ENCODE assay signal across 8 cellular contexts in genomic region chr19:11558881-11559828, GRCh38. TPM values are rescaled to one million over a fixed set of nuclear protein-coding genes. Genes with fewer than 3 reads are reported as not detected.
A peak's percentile ranks its signal among the peaks of the same experiment; 100 is the strongest.
DNase-seq lines count a peak whose midpoint lies in the region; ATAC-seq, FAIRE-seq and TF ChIP-seq lines count a peak whose summit lies in the region.

Gene ELOF1, minus strand, starts transcription at chr19:11559230. Its CDS starts 4,883 bp downstream, at chr19:11554347.

- in situ Hi-C loops in GM13976 (cut with MboI; ENCODE audit: low sequenced_read_pairs, unreplicated experiment): no loop called here

- peaks cover 7% of the 10 kb centered on the region for H3K36me3 ChIP-seq in right atrium auricular region
- H3K36me3 ChIP-seq in psoas muscle (ENCODE audit: insufficient read depth in 1 of 2, low read depth in 1 of 2): peaks cover 0 to 9% of the 10 kb centered on the region in 2 donors

- DNase-seq in GM13976 (ENCODE audit: low spot score): peak; percentile 98
- DNase-seq in NCI-H187 treated with DMSO at 0.1 percent for 48 hours (lab: John Stamatoyannopoulos, UW): peak; percentile 36
- DNase-seq in anterior cingulate cortex (lab: John Stamatoyannopoulos, UW): peak; percentile 85 to 99 (median 96)
- DNase-seq in right atrium auricular region (ENCODE audit: low spot score): peak; percentile 98
- DNase-seq in psoas muscle: peak; percentile 98 to 99
- DNase-seq in urothelium cell line (ENCODE audit: low spot score): peak; percentile 95

- H3K4me3 ChIP-seq in right atrium auricular region (peak within 1 kb of the TSS; percentile 80 to 96), psoas muscle (peak within 1 kb of the TSS; percentile 85)

- intact Hi-C loops in T-helper 2 cell treated with Interferon-gamma antibody and Interleukin-4, amounts not matched to agents 100 ng/mL and 5 ng/mL, for 36 hours (cut with micrococcal nuclease): loop anchor here (1.0 to 2.0 kb wide), 3 partner anchors 23 to 54 kb away; partner anchors contain the start of genes ECSIT and ZNF653
- intact Hi-C loops in psoas muscle (cut with DNase I): no loop called here

- 2 to 3% (median 2%) methylated on average over 55 to 57 of the region's 57 CpGs for WGBS in psoas muscle, 3 donors

- H3K27me3 ChIP-seq in right atrium auricular region (no peaks in the 10 kb centered on the region), psoas muscle (ENCODE audit: insufficient read depth in 3 of 3, low read length in 2 of 3) (no peaks in the 10 kb centered on the region)

- H3K27ac ChIP-seq in right atrium auricular region (peak within 1 kb of the TSS; percentile 78 to 82), psoas muscle (peak within 1 kb of the TSS; percentile 83)

- no peak for FAIRE-seq in urothelium cell line (lab: Jason Lieb, UNC)

- no peak for TF ChIP-seq CTCF in GM13976 (IDR thresholded peaks at IDR 0.05; ENCODE audit: borderline replicate concordance, control extremely low read depth, extremely low read depth, insufficient read depth, missing control alignments)
- no peak for TF ChIP-seq CTCF in right atrium auricular region (IDR thresholded peaks at IDR 0.05)
- TF ChIP-seq CTCF in psoas muscle (IDR thresholded peaks at IDR 0.05): no peak

- H3K4me1 ChIP-seq in right atrium auricular region: peaks cover 0 to 38% of the 10 kb centered on the region in 2 donors
- peaks cover 23% of the 10 kb centered on the region for H3K4me1 ChIP-seq in psoas muscle

- H3K9me3 ChIP-seq in right atrium auricular region: no peaks in the 10 kb centered on the region
- no peaks in the 10 kb centered on the region for H3K9me3 ChIP-seq in psoas muscle

- peak; percentile 88 for ATAC-seq in HG02885 (IDR thresholded peaks at IDR 0.05; ENCODE audit: poor library complexity, unreplicated experiment)
- peak; percentile 99 for ATAC-seq in psoas muscle

RNA-seq across cellular contexts. Expression of gene ELOF1, which starts in this region (rescaled TPM):
- total RNA-seq in T-helper 2 cell treated with Interferon-gamma antibody and Interleukin-4, amounts not matched to agents 100 ng/mL and 5 ng/mL, for 36 hours: 57.1 and 58.5 TPM in 2 replicates
- 10 to 100 TPM; 17.1 to 32.5 TPM for total RNA-seq in right atrium auricular region
- 10 to 100 TPM; 24.3 to 47.3 (median 33.2) TPM for total RNA-seq in psoas muscle
- 10 to 100 TPM; 64.6 to 82.5 (median 72.2) TPM for polyA plus RNA-seq in psoas muscle

Comparison
In these comparisons a context has a peak if more than half of its experiments do, and no peak if none do; other contexts are left out.
1. Peak in every context shown above with its lines: DNase-seq, ATAC-seq, H3K4me3 ChIP-seq and H3K27ac ChIP-seq.
2. DNase-seq: peak in every context shown above with its lines; median percentile 98 in psoas muscle; 98 in GM13976; 98 in right atrium auricular region; 96 in anterior cingulate cortex; 95 in urothelium cell line; 36 in NCI-H187 treated with DMSO at 0.1 percent for 48 hours.